ENCODE assay signal across 35 cellular contexts in the genomic region with DNA sequence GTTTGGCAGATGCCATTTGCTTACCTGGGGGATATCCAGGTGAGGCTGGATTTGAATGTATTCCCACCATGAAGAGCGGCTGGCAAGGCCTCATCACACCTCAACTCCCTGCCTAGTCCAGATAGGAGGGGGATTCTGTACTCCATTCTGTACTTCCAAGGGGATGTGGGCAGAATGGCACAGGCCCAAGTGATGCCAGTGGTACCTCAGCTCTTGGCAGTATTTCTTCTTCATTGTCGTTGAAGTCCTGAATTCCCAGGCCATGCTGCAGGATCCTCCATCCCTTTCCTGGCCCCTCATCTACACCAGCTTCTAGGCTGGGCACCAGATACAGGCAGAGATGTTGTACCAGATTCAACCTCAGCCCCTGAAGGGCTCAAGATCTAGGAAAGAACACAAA. TPM values are rescaled to one million over a fixed set of nuclear protein-coding genes. Genes with fewer than 3 reads are reported as not detected.
"Had no signal": no experiment of that assay in that cellular context is flagged by ENCODE, and none has a peak within 500 bp of the region (broad histone marks: within the 10 kb centered on the region; RNA-seq: fewer than 3 reads in every experiment).

No MANE protein-coding gene starts in this region.

- DNase-seq: activated B cell treated with CpG ODN at 0.5 μM for 24 hours; activated CD4-positive, alpha-beta memory T cell treated with anti-CD3 and anti-CD28 coated beads for 36 hours; activated CD4-positive, alpha-beta T cell treated with anti-CD3 and anti-CD28 coated beads for 4 hours; activated CD4-positive, alpha-beta T cell treated with anti-CD3 and anti-CD28 coated beads, Interleukin-2, amount 50 U/mL, for 1 hour; activated CD4-positive, CD25-positive, alpha-beta regulatory T cell treated with anti-CD3 and anti-CD28 coated beads, Interleukin-2, amount 50 U/mL, for 72 hours; activated CD8-positive, alpha-beta memory T cell treated with anti-CD3 and anti-CD28 coated beads, Interleukin-2, amount 10 ng/mL, durations not matched to agents 7 days and 5 days; activated CD8-positive, alpha-beta memory T cell treated with anti-CD3 and anti-CD28 coated beads, Interleukin-2, amount 50 U/mL, for 48 hours; activated effector memory CD4-positive, alpha-beta T cell treated with Interleukin-2 at 50 U/mL for 16 hours; activated naive CD4-positive, alpha-beta T cell treated with anti-CD3 and anti-CD28 coated beads, Interleukin-2, amount 10 ng/mL, durations not matched to agents 7 days and 5 days; activated naive CD8-positive, alpha-beta T cell treated with anti-CD3 and anti-CD28 coated beads, Interleukin-2, amount 50 U/mL, for 24 hours; activated T-cell treated with anti-CD3 and anti-CD28 coated beads, Interleukin-2, amount 50 U/mL, for 48 hours; anterior cingulate cortex; caudate nucleus; cerebellar nuclear complex; Karpas-422; NCI-H1048; NCI-H1105 treated with DMSO at 0.1 percent for 48 hours; NCI-H1436; NCI-H1694; NCI-H2029; NCI-H345; NCI-H524 treated with DMSO at 0.1 percent for 48 hours; NK-92 treated with Interleukin-12 subunit alpha and Interleukin-12 subunit beta, amount 100 ng/mL, for 24 hours; PC-3; RPMI8226; SHP77 treated with DMSO at 0.1 percent for 48 hours; T-helper 1 cell; T-helper 2 cell; T-helper 9 cell had no signal

- H3K27me3 ChIP-seq: Peyer's patch, SJSA1 had no signal

- H3K27ac ChIP-seq: Peyer's patch, SJSA1, VCaP had no signal

- H3K9me3 ChIP-seq: Peyer's patch, SJSA1 had no signal

- ATAC-seq: activated CD8-positive, alpha-beta memory T cell treated with anti-CD3 and anti-CD28 coated beads, Interleukin-2, amount 10 ng/mL, durations not matched to agents 7 days and 5 days; activated naive CD8-positive, alpha-beta T cell treated with anti-CD3 and anti-CD28 coated beads, Interleukin-2, amount 50 U/mL, for 24 hours; PC-3; SK-N-SH treated with all-trans-retinoic acid at 6 μM for 48 hours had no signal

- H3K36me3 ChIP-seq: Peyer's patch, SJSA1 had no signal

- H3K4me3 ChIP-seq: Peyer's patch, SJSA1 had no signal

- H3K4me1 ChIP-seq: SJSA1 had no signal

RNA-seq across cellular contexts. Expression of a gene that starts 47.9 kb away (rescaled TPM):
- total RNA-seq: activated B cell treated with CpG ODN at 0.5 μM for 24 hours; activated CD4-positive, alpha-beta memory T cell treated with anti-CD3 and anti-CD28 coated beads for 36 hours; activated CD8-positive, alpha-beta memory T cell treated with anti-CD3 and anti-CD28 coated beads, Interleukin-2, amount 10 ng/mL, durations not matched to agents 7 days and 5 days; MCF 10A; NCI-H460; PC-3; SJSA1 had no signal
